In the genomic region with DNA sequence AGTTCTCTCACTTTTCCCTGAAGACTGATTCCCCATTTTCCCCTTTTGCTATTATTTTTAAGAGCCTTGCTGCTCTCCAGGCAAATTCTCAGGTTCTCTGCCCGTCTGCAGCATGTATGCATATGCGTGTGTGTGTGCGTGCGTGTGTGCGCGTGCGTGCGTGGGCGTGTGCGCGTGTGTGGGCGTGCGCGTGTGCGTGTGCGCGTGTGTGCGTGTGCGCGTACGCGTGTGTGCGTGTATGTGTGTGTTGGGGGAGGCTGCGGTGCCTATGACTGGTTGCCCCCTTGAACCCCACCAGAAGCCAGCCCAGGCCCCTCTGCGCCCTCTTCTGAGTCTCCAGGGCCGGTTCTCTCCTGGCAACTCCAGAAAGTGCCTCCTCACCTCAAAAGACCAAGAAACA, we compare ENCODE assay signal across 25 cellular contexts. TPM values are rescaled to one million over a fixed set of nuclear protein-coding genes. Genes with fewer than 3 reads are reported as not detected.
DNase-seq lines count a peak whose midpoint lies in the region; ATAC-seq and TF ChIP-seq lines count a peak whose summit lies in the region.
"Had no signal": no experiment of that assay in that cellular context is flagged by ENCODE, and none has a peak within 500 bp of the region (broad histone marks: within the 10 kb centered on the region; RNA-seq: fewer than 3 reads in every experiment).

No MANE protein-coding gene starts in this region.

- CTCF ChIA-PET in activated naive CD4-positive, alpha-beta T cell treated with anti-CD3 and anti-CD28 coated beads, Interleukin-2, amount 10 ng/mL, durations not matched to agents 7 days and 5 days (lab: Charles Lee) = no interaction called here

- peaks cover 45% of the 10 kb centered on the region for H3K27me3 Mint-ChIP-seq in activated naive CD4-positive, alpha-beta T cell treated with anti-CD3 and anti-CD28 coated beads, Interleukin-2, amount 10 ng/mL, durations not matched to agents 7 days and 5 days
- H3K27me3 Mint-ChIP-seq in endothelial cell (ENCODE audit: unreplicated experiment) = peaks cover 12% of the 10 kb centered on the region
- peaks cover 27% of the 10 kb centered on the region for H3K27me3 Mint-ChIP-seq in type B pancreatic cell

- peak; percentile 10 for DNase-seq in activated naive CD4-positive, alpha-beta T cell treated with anti-CD3 and anti-CD28 coated beads, Interleukin-2, amount 10 ng/mL, durations not matched to agents 7 days and 5 days
- DNase-seq in activated naive CD4-positive, alpha-beta T cell (lab: John Stamatoyannopoulos, UW) = no peak
- peak; percentile 40 for DNase-seq in activated CD8-positive, alpha-beta memory T cell treated with anti-CD3 and anti-CD28 coated beads, Interleukin-2, amount 50 U/mL, for 48 hours
- no peak for DNase-seq in endothelial cell (ENCODE audit: low spot score)
- peak; percentile 31 for DNase-seq in type B pancreatic cell (ENCODE audit: extremely low spot score, unreplicated experiment)
- DNase-seq: 8988T; ACHN; BE2C; CD8-positive, alpha-beta memory T cell; DMS 273 treated with DMSO at 0.1 percent for 48 hours; DMS79; EL; GDM1; KG1; MM.1S; NCI-H1694 treated with DMSO at 0.1 percent for 48 hours; NCI-H2081; OCI-M1; SIG-M5 had no signal

- no peaks in the 10 kb centered on the region for H3K9me3 Mint-ChIP-seq in activated naive CD4-positive, alpha-beta T cell treated with anti-CD3 and anti-CD28 coated beads, Interleukin-2, amount 10 ng/mL, durations not matched to agents 7 days and 5 days
- no peaks in the 10 kb centered on the region for H3K9me3 Mint-ChIP-seq in endothelial cell (ENCODE audit: unreplicated experiment)
- H3K9me3 Mint-ChIP-seq in type B pancreatic cell = no peaks in the 10 kb centered on the region

- H3K36me3 Mint-ChIP-seq in activated naive CD4-positive, alpha-beta T cell treated with anti-CD3 and anti-CD28 coated beads, Interleukin-2, amount 10 ng/mL, durations not matched to agents 7 days and 5 days = no peaks in the 10 kb centered on the region
- H3K36me3 Mint-ChIP-seq in endothelial cell (ENCODE audit: low read depth, unreplicated experiment) = peaks cover 9% of the 10 kb centered on the region
- no peaks in the 10 kb centered on the region for H3K36me3 Mint-ChIP-seq in type B pancreatic cell
- H3K36me3 Mint-ChIP-seq: CD14-positive monocyte; CD8-positive, alpha-beta memory T cell had no signal

- no peak for TF ChIP-seq CTCF in endothelial cell (IDR thresholded peaks at IDR 0.05; ENCODE audit: unreplicated experiment)
- TF ChIP-seq CTCF in type B pancreatic cell (conservative IDR thresholded peaks at IDR 0.05) = no peak

- no peak overlapping the region for H3K4me3 Mint-ChIP-seq in activated naive CD4-positive, alpha-beta T cell treated with anti-CD3 and anti-CD28 coated beads, Interleukin-2, amount 10 ng/mL, durations not matched to agents 7 days and 5 days
- no peak overlapping the region for H3K4me3 Mint-ChIP-seq in endothelial cell (ENCODE audit: unreplicated experiment)
- no peak overlapping the region for H3K4me3 Mint-ChIP-seq in type B pancreatic cell
- H3K4me3 Mint-ChIP-seq: CD14-positive monocyte; CD8-positive, alpha-beta memory T cell had no signal

- H3K27ac Mint-ChIP-seq in activated naive CD4-positive, alpha-beta T cell treated with anti-CD3 and anti-CD28 coated beads, Interleukin-2, amount 10 ng/mL, durations not matched to agents 7 days and 5 days = no peak overlapping the region
- H3K27ac Mint-ChIP-seq in endothelial cell (ENCODE audit: unreplicated experiment) (peak overlapping the region; percentile 48), type B pancreatic cell (no peak overlapping the region)
- H3K27ac Mint-ChIP-seq: CD8-positive, alpha-beta memory T cell had no signal

- no peaks in the 10 kb centered on the region for H3K4me1 Mint-ChIP-seq in activated naive CD4-positive, alpha-beta T cell treated with anti-CD3 and anti-CD28 coated beads, Interleukin-2, amount 10 ng/mL, durations not matched to agents 7 days and 5 days
- peaks cover 49% of the 10 kb centered on the region for H3K4me1 Mint-ChIP-seq in endothelial cell (ENCODE audit: unreplicated experiment)
- peaks cover 6% of the 10 kb centered on the region for H3K4me1 Mint-ChIP-seq in type B pancreatic cell (ENCODE audit: unreplicated experiment)

- no peak for ATAC-seq in GM19455 (IDR thresholded peaks at IDR 0.05; ENCODE audit: unreplicated experiment)
- no peak for ATAC-seq in HG02852 (IDR thresholded peaks at IDR 0.05; ENCODE audit: unreplicated experiment)
- no peak for ATAC-seq in HG03175 (IDR thresholded peaks at IDR 0.05; ENCODE audit: unreplicated experiment)

RNA-seq across cellular contexts. Expression of gene FOXI1, which starts 1.0 kb away (rescaled TPM):
- total RNA-seq in endothelial cell (ENCODE audit: unreplicated experiment) (2.2 TPM), type B pancreatic cell (ENCODE audit: low replicate concordance) (not detected in 2 replicates)
- total RNA-seq: CD8-positive, alpha-beta memory T cell; H4; NCI-H460 had no signal

Comparison
In these comparisons a context has a peak if more than half of its experiments do, and no peak if none do; other contexts are left out.
1. DNase-seq: peak in activated naive CD4-positive, alpha-beta T cell treated with anti-CD3 and anti-CD28 coated beads, Interleukin-2, amount 10 ng/mL, durations not matched to agents 7 days and 5 days (single experiment), activated CD8-positive, alpha-beta memory T cell treated with anti-CD3 and anti-CD28 coated beads, Interleukin-2, amount 50 U/mL, for 48 hours (single experiment) and type B pancreatic cell (single experiment); none in activated naive CD4-positive, alpha-beta T cell (0 of 4) and endothelial cell (single experiment).